34 cellular contexts compared by ENCODE assay signal in the genomic region with DNA sequence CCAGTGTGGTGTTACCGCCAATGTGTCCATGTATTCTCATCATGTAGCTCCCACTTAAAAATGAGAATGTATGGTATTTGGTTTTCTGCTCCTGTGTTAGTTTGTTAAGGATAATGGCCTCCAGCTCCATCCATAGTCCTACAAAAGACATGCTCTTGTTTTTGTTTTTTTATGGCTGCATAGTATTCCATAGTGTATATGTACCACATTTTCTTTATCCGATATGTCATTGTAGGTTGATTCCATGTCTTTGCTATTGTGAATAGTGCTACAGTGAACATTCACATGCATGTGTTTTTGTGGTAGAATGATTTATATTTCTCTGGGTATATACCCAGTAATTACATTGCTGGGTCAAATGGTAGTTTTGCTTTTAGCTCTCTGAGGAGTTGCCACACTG.
"Had no signal": no experiment of that assay in that cellular context is flagged by ENCODE, and none has a peak within 500 bp of the region (broad histone marks: within the 10 kb centered on the region; RNA-seq: fewer than 3 reads in every experiment).

No MANE protein-coding gene starts in this region.

- ATAC-seq: activated CD8-positive, alpha-beta memory T cell treated with anti-CD3 and anti-CD28 coated beads, Interleukin-2, amount 10 ng/mL, durations not matched to agents 7 days and 5 days; activated CD8-positive, alpha-beta T cell treated with anti-CD3 and anti-CD28 coated beads, Interleukin-2, amount 10 ng/mL, durations not matched to agents 7 days and 5 days; activated naive CD8-positive, alpha-beta T cell treated with anti-CD3 and anti-CD28 coated beads, Interleukin-2, amount 50 U/mL, for 24 hours had no signal

- H3K4me3 ChIP-seq: ascending aorta, cardiac muscle cell had no signal

- H3K9me3 ChIP-seq: ascending aorta had no signal

- H3K27me3 ChIP-seq: ascending aorta, cardiac muscle cell had no signal

- H3K27ac ChIP-seq: ascending aorta, cardiac muscle cell had no signal

- H3K36me3 ChIP-seq: cardiac muscle cell had no signal

- H3K27me3 Mint-ChIP-seq: activated B cell treated with CpG ODN at 0.5 μM for 24 hours; activated CD4-positive, alpha-beta memory T cell treated with anti-CD3 and anti-CD28 coated beads, Interleukin-2, amount 10 ng/mL, durations not matched to agents 7 days and 5 days; activated CD4-positive, alpha-beta T cell treated with anti-CD3 and anti-CD28 coated beads, Interleukin-2, amount 10 ng/mL, durations not matched to agents 7 days and 5 days; activated CD8-positive, alpha-beta memory T cell treated with anti-CD3 and anti-CD28 coated beads, Interleukin-2, amount 10 ng/mL, durations not matched to agents 7 days and 5 days; activated naive CD4-positive, alpha-beta T cell treated with anti-CD3 and anti-CD28 coated beads, Interleukin-2, amount 10 ng/mL, durations not matched to agents 7 days and 5 days; activated naive CD4-positive, alpha-beta T cell treated with anti-CD3 and anti-CD28 coated beads, Interleukin-2, amount 50 U/mL, for 24 hours; activated naive CD8-positive, alpha-beta T cell; activated naive CD8-positive, alpha-beta T cell treated with anti-CD3 and anti-CD28 coated beads, Interleukin-2, amount 10 ng/mL, durations not matched to agents 7 days and 5 days; activated naive CD8-positive, alpha-beta T cell treated with anti-CD3 and anti-CD28 coated beads, Interleukin-2, amount 50 U/mL, for 24 hours; activated T-cell treated with anti-CD3 and anti-CD28 coated beads, Interleukin-2, amount 50 U/mL, for 24 hours; brain; central memory CD8-positive, alpha-beta T cell had no signal

- DNase-seq: activated B cell treated with CpG ODN at 0.5 μM for 24 hours; activated CD4-positive, alpha-beta memory T cell treated with anti-CD3 and anti-CD28 coated beads, Interleukin-2, amount 10 ng/mL, durations not matched to agents 7 days and 5 days; activated CD4-positive, alpha-beta T cell treated with anti-CD3 and anti-CD28 coated beads for 4 hours; activated CD4-positive, alpha-beta T cell treated with anti-CD3 and anti-CD28 coated beads, Interleukin-2, amount 10 ng/mL, durations not matched to agents 7 days and 5 days; activated CD4-positive, alpha-beta T cell treated with anti-CD3 and anti-CD28 coated beads, Interleukin-2, amount 50 U/mL, for 48 hours; activated CD4-positive, CD25-positive, alpha-beta regulatory T cell treated with anti-CD3 and anti-CD28 coated beads, Interleukin-2, amount 50 U/mL, for 72 hours; activated CD8-positive, alpha-beta memory T cell treated with anti-CD3 and anti-CD28 coated beads for 24 hours; activated CD8-positive, alpha-beta memory T cell treated with anti-CD3 and anti-CD28 coated beads, Interleukin-2, amount 10 ng/mL, durations not matched to agents 7 days and 5 days; activated CD8-positive, alpha-beta memory T cell treated with anti-CD3 and anti-CD28 coated beads, Interleukin-2, amount 50 U/mL, for 48 hours; activated CD8-positive, alpha-beta T cell treated with anti-CD3 and anti-CD28 coated beads, Interleukin-2, amount 10 ng/mL, durations not matched to agents 7 days and 5 days; activated effector memory CD4-positive, alpha-beta T cell treated with Interleukin-2 at 50 U/mL for 16 hours; activated gamma-delta T cell; activated naive CD4-positive, alpha-beta T cell treated with anti-CD3 and anti-CD28 coated beads, Interleukin-2, amount 10 ng/mL, durations not matched to agents 7 days and 5 days; activated naive CD4-positive, alpha-beta T cell treated with Interleukin-2 at 50 U/mL for 16 hours; activated naive CD8-positive, alpha-beta T cell treated with anti-CD3 and anti-CD28 coated beads, Interleukin-2, amount 10 ng/mL, durations not matched to agents 7 days and 5 days; activated naive CD8-positive, alpha-beta T cell treated with anti-CD3 and anti-CD28 coated beads, Interleukin-2, amount 50 U/mL, for 24 hours; activated T-cell treated with anti-CD3 and anti-CD28 coated beads, Interleukin-2, amount 50 U/mL, for 24 hours; activated T-cell treated with anti-CD3 and anti-CD28 coated beads, Interleukin-2, amount 50 U/mL, for 48 hours; amygdala; anterior cingulate cortex; caudate nucleus; cerebellar nuclear complex; T-helper 1 cell; T-helper 2 cell; T-helper 9 cell had no signal

- H3K4me1 Mint-ChIP-seq: activated CD4-positive, alpha-beta memory T cell treated with anti-CD3 and anti-CD28 coated beads, Interleukin-2, amount 10 ng/mL, durations not matched to agents 7 days and 5 days; activated CD4-positive, alpha-beta T cell treated with anti-CD3 and anti-CD28 coated beads, Interleukin-2, amount 10 ng/mL, durations not matched to agents 7 days and 5 days; activated CD8-positive, alpha-beta memory T cell treated with anti-CD3 and anti-CD28 coated beads, Interleukin-2, amount 10 ng/mL, durations not matched to agents 7 days and 5 days; activated naive CD4-positive, alpha-beta T cell treated with anti-CD3 and anti-CD28 coated beads, Interleukin-2, amount 10 ng/mL, durations not matched to agents 7 days and 5 days; activated naive CD8-positive, alpha-beta T cell treated with anti-CD3 and anti-CD28 coated beads, Interleukin-2, amount 10 ng/mL, durations not matched to agents 7 days and 5 days had no signal

- H3K27ac Mint-ChIP-seq: activated B cell treated with CpG ODN at 0.5 μM for 24 hours; activated CD4-positive, alpha-beta memory T cell treated with anti-CD3 and anti-CD28 coated beads, Interleukin-2, amount 10 ng/mL, durations not matched to agents 7 days and 5 days; activated CD4-positive, alpha-beta T cell treated with anti-CD3 and anti-CD28 coated beads, Interleukin-2, amount 10 ng/mL, durations not matched to agents 7 days and 5 days; activated CD8-positive, alpha-beta memory T cell treated with anti-CD3 and anti-CD28 coated beads, Interleukin-2, amount 10 ng/mL, durations not matched to agents 7 days and 5 days; activated CD8-positive, alpha-beta T cell treated with anti-CD3 and anti-CD28 coated beads, Interleukin-2, amount 10 ng/mL, durations not matched to agents 7 days and 5 days; activated naive CD4-positive, alpha-beta T cell treated with anti-CD3 and anti-CD28 coated beads, Interleukin-2, amount 50 U/mL, for 24 hours; activated naive CD8-positive, alpha-beta T cell; activated naive CD8-positive, alpha-beta T cell treated with anti-CD3 and anti-CD28 coated beads, Interleukin-2, amount 10 ng/mL, durations not matched to agents 7 days and 5 days; activated naive CD8-positive, alpha-beta T cell treated with anti-CD3 and anti-CD28 coated beads, Interleukin-2, amount 50 U/mL, for 24 hours; activated T-cell treated with anti-CD3 and anti-CD28 coated beads, Interleukin-2, amount 50 U/mL, for 24 hours; activated T-helper 2 cell treated with anti-CD3 and anti-CD28 coated beads, Interferon-gamma antibody, Interleukin-2, Interleukin-4, amounts not matched to agents 10 μg/mL and 5 μg/mL and 100 μg/mL, durations not matched to agents 14 hours and 24 hours and 36 hours; brain; T-helper 2 cell treated with Interferon-gamma antibody and Interleukin-4, amounts not matched to agents 5 μg/mL and 100 μg/mL, for 36 hours had no signal

- H3K9me3 Mint-ChIP-seq: activated CD4-positive, alpha-beta T cell treated with anti-CD3 and anti-CD28 coated beads, Interleukin-2, amount 10 ng/mL, durations not matched to agents 7 days and 5 days; activated naive CD4-positive, alpha-beta T cell treated with anti-CD3 and anti-CD28 coated beads, Interleukin-2, amount 50 U/mL, for 24 hours; activated naive CD8-positive, alpha-beta T cell treated with anti-CD3 and anti-CD28 coated beads, Interleukin-2, amount 50 U/mL, for 24 hours; central memory CD8-positive, alpha-beta T cell; T-helper 2 cell treated with Interferon-gamma antibody and Interleukin-4, amounts not matched to agents 5 μg/mL and 100 μg/mL, for 36 hours had no signal

- H3K4me3 Mint-ChIP-seq: activated B cell treated with CpG ODN at 0.5 μM for 24 hours; activated CD4-positive, alpha-beta memory T cell treated with anti-CD3 and anti-CD28 coated beads, Interleukin-2, amount 10 ng/mL, durations not matched to agents 7 days and 5 days; activated CD4-positive, alpha-beta T cell treated with anti-CD3 and anti-CD28 coated beads, Interleukin-2, amount 10 ng/mL, durations not matched to agents 7 days and 5 days; activated CD8-positive, alpha-beta memory T cell treated with anti-CD3 and anti-CD28 coated beads, Interleukin-2, amount 10 ng/mL, durations not matched to agents 7 days and 5 days; activated CD8-positive, alpha-beta T cell treated with anti-CD3 and anti-CD28 coated beads, Interleukin-2, amount 10 ng/mL, durations not matched to agents 7 days and 5 days; activated naive CD4-positive, alpha-beta T cell treated with anti-CD3 and anti-CD28 coated beads, Interleukin-2, amount 10 ng/mL, durations not matched to agents 7 days and 5 days; activated naive CD4-positive, alpha-beta T cell treated with anti-CD3 and anti-CD28 coated beads, Interleukin-2, amount 50 U/mL, for 24 hours; activated naive CD8-positive, alpha-beta T cell; activated naive CD8-positive, alpha-beta T cell treated with anti-CD3 and anti-CD28 coated beads, Interleukin-2, amount 10 ng/mL, durations not matched to agents 7 days and 5 days; activated naive CD8-positive, alpha-beta T cell treated with anti-CD3 and anti-CD28 coated beads, Interleukin-2, amount 50 U/mL, for 24 hours; activated T-cell treated with anti-CD3 and anti-CD28 coated beads, Interleukin-2, amount 50 U/mL, for 24 hours; brain; central memory CD8-positive, alpha-beta T cell; T-helper 1 cell treated with Interleukin-12 subunit alpha and Interleukin-12 subunit beta and Interleukin-4 antibody, amounts not matched to agents 30 μg/mL and 1 μg/mL, for 36 hours; T-helper 2 cell treated with Interferon-gamma antibody and Interleukin-4, amounts not matched to agents 5 μg/mL and 100 μg/mL, for 36 hours had no signal
